ENCODE assay signal across 8 cellular contexts in genomic region chr5:154755361-154756202, GRCh38. TPM values are rescaled to one million over a fixed set of nuclear protein-coding genes. Genes with fewer than 3 reads are reported as not detected.
A peak's percentile ranks its signal among the peaks of the same experiment; 100 is the strongest.
DNase-seq lines count a peak whose midpoint lies in the region; ATAC-seq and TF ChIP-seq lines count a peak whose summit lies in the region.

LARP1 (plus strand) TSS chr5:154755377; CDS start chr5:154755758, 381 bp downstream.

- CTCF ChIA-PET in naive thymus-derived CD4-positive, alpha-beta T cell (lab: Charles Lee), result no interaction called here

- no peaks in the 10 kb centered on the region for H3K27me3 Mint-ChIP-seq in activated CD4-positive, alpha-beta T cell treated with anti-CD3 and anti-CD28 coated beads, Interleukin-2, amount 10 ng/mL, durations not matched to agents 24 days and 14 days
- H3K27me3 Mint-ChIP-seq in naive thymus-derived CD4-positive, alpha-beta T cell, result no peaks in the 10 kb centered on the region

- peaks cover 48% of the 10 kb centered on the region for H4K20me1 ChIP-seq in BLaER1

- peak within 1 kb of the TSS; percentile 100 for H3K4me3 ChIP-seq in BLaER1
- peak within 1 kb of the TSS; percentile 98 to 100 (median 99) for H3K4me3 ChIP-seq in esophagus muscularis mucosa
- H3K4me3 ChIP-seq in naive thymus-derived CD4-positive, alpha-beta T cell (ENCODE audit: low read length), result peak within 1 kb of the TSS; percentile 75

- H3K27ac ChIP-seq in BLaER1, result peak within 1 kb of the TSS; percentile 99
- H3K27ac ChIP-seq in esophagus muscularis mucosa (replicated peaks in 1 of 4), result peak within 1 kb of the TSS; percentile 98 to 100 (median 99)
- peak within 1 kb of the TSS; percentile 96 for H3K27ac ChIP-seq in naive thymus-derived CD4-positive, alpha-beta T cell (ENCODE audit: low read depth, low read length)

- intact Hi-C loops in activated CD4-positive, alpha-beta T cell treated with anti-CD3 and anti-CD28 coated beads, Interleukin-2, amount 10 ng/mL, durations not matched to agents 24 days and 14 days (cut with micrococcal nuclease), result loop anchor here (1.0 to 5.0 kb wide), 8 partner anchors 57 to 718 kb away; partner anchors contain the start of genes FAM114A2, GALNT10, GEMIN5 and MFAP3
- intact Hi-C loops in esophagus muscularis mucosa (cut with DNase I), result loop anchor here (5.0 kb wide), 3 partner anchors 42 to 102 kb away; partner anchors contain the start of gene CNOT8
- intact Hi-C loops in naive thymus-derived CD4-positive, alpha-beta T cell (cut with micrococcal nuclease), result loop anchor here (1.0 to 5.0 kb wide), 13 partner anchors 42 to 717 kb away; partner anchors contain the start of genes CNOT8 (in 2 of the 2), FAM114A2 (in 2 of the 2), GALNT10 (in 2 of the 2) and MFAP3 (in 2 of the 2)

- peaks cover 16% of the 10 kb centered on the region for H3K36me3 Mint-ChIP-seq in activated CD4-positive, alpha-beta T cell treated with anti-CD3 and anti-CD28 coated beads, Interleukin-2, amount 10 ng/mL, durations not matched to agents 24 days and 14 days (ENCODE audit: low read depth)
- H3K36me3 Mint-ChIP-seq in naive thymus-derived CD4-positive, alpha-beta T cell, result peaks cover 0 to 5% (median 3%) of the 10 kb centered on the region in 5 donors

- peak within 1 kb of the TSS; percentile 99 for H3K9ac ChIP-seq in BLaER1

- ATAC-seq in naive thymus-derived CD4-positive, alpha-beta T cell, result no peak

- peaks cover 43% of the 10 kb centered on the region for H3K4me1 ChIP-seq in BLaER1
- peaks cover 47 to 61% (median 58%) of the 10 kb centered on the region in 4 donors for H3K4me1 ChIP-seq in esophagus muscularis mucosa
- H3K4me1 ChIP-seq in naive thymus-derived CD4-positive, alpha-beta T cell (ENCODE audit: control insufficient read depth in 2 of 2, insufficient read depth in 2 of 2, low read length in 2 of 2), result peaks cover 37 to 39% of the 10 kb centered on the region in 2 donors

- H3K9me3 Mint-ChIP-seq in activated CD4-positive, alpha-beta T cell treated with anti-CD3 and anti-CD28 coated beads, Interleukin-2, amount 10 ng/mL, durations not matched to agents 24 days and 14 days, result no peaks in the 10 kb centered on the region
- no peaks in the 10 kb centered on the region for H3K9me3 Mint-ChIP-seq in naive thymus-derived CD4-positive, alpha-beta T cell

- peak within 1 kb of the TSS; percentile 93 for H3K4me2 ChIP-seq in BLaER1

- H3K4me1 Mint-ChIP-seq in activated CD4-positive, alpha-beta T cell treated with anti-CD3 and anti-CD28 coated beads, Interleukin-2, amount 10 ng/mL, durations not matched to agents 24 days and 14 days, result peaks cover 43% of the 10 kb centered on the region
- peaks cover 33 to 52% (median 42%) of the 10 kb centered on the region in 7 donors for H3K4me1 Mint-ChIP-seq in naive thymus-derived CD4-positive, alpha-beta T cell

- TF ChIP-seq CTCF in esophagus muscularis mucosa (IDR thresholded peaks at IDR 0.05), result no peak

- no peaks in the 10 kb centered on the region for H3K36me3 ChIP-seq in BLaER1
- no peaks in the 10 kb centered on the region for H3K36me3 ChIP-seq in esophagus muscularis mucosa
- H3K36me3 ChIP-seq in naive thymus-derived CD4-positive, alpha-beta T cell (ENCODE audit: control insufficient read depth in 2 of 3, insufficient read depth in 3 of 3, low read length in 3 of 3), result peaks cover 0 to 11% (median 0%) of the 10 kb centered on the region in 3 experiments

- H3K27me3 ChIP-seq in BLaER1 (no peaks in the 10 kb centered on the region), esophagus muscularis mucosa (no peaks in the 10 kb centered on the region)
- no peaks in the 10 kb centered on the region for H3K27me3 ChIP-seq in naive thymus-derived CD4-positive, alpha-beta T cell (ENCODE audit: control insufficient read depth in 2 of 2, insufficient read depth in 2 of 2, low read length in 2 of 2)

- POLR2A ChIA-PET in naive thymus-derived CD4-positive, alpha-beta T cell (lab: Charles Lee), result interaction anchor here (1.0 kb wide), 1 partner anchor 102 kb away, joined by 4 read pairs; no protein-coding TSS in a partner anchor

- no peak for TF ChIP-seq EP300 in esophagus muscularis mucosa (IDR thresholded peaks at IDR 0.05)

- TF ChIP-seq POLR2A in GM19099 (IDR thresholded peaks at IDR 0.05; ENCODE audit: extremely low read depth, insufficient read length, low read depth), result peak; percentile 32
- TF ChIP-seq POLR2A in esophagus muscularis mucosa (IDR thresholded peaks at IDR 0.05; ENCODE audit: low read depth), result peak; percentile 3

- H3K27ac Mint-ChIP-seq in activated CD4-positive, alpha-beta T cell treated with anti-CD3 and anti-CD28 coated beads, Interleukin-2, amount 10 ng/mL, durations not matched to agents 24 days and 14 days, result peak within 1 kb of the TSS; percentile 99
- peak within 1 kb of the TSS; percentile 92 to 99 (median 98) for H3K27ac Mint-ChIP-seq in naive thymus-derived CD4-positive, alpha-beta T cell

- WGBS in esophagus muscularis mucosa, result 0% methylated on average over 2 of the region's 99 CpGs

- peak within 1 kb of the TSS; percentile 96 for H3K4me3 Mint-ChIP-seq in activated CD4-positive, alpha-beta T cell treated with anti-CD3 and anti-CD28 coated beads, Interleukin-2, amount 10 ng/mL, durations not matched to agents 24 days and 14 days
- peak within 1 kb of the TSS; percentile 91 to 99 (median 96) for H3K4me3 Mint-ChIP-seq in naive thymus-derived CD4-positive, alpha-beta T cell

- no peaks in the 10 kb centered on the region for H3K9me3 ChIP-seq in BLaER1
- no peaks in the 10 kb centered on the region for H3K9me3 ChIP-seq in esophagus muscularis mucosa
- H3K9me3 ChIP-seq in naive thymus-derived CD4-positive, alpha-beta T cell (ENCODE audit: control insufficient read depth in 2 of 3, low read length in 3 of 3), result no peaks in the 10 kb centered on the region

- DNase-seq in HT-29 (ENCODE audit: low spot score) (peak; percentile 35), esophagus muscularis mucosa (ENCODE audit: extremely low spot score) (no peak), GDM1 (lab: John Stamatoyannopoulos, UW) (no peak), superior temporal gyrus (ENCODE audit: extremely low spot score) (no peak)
- DNase-seq in activated CD4-positive, alpha-beta T cell treated with anti-CD3 and anti-CD28 coated beads, Interleukin-2, amount 10 ng/mL, durations not matched to agents 24 days and 14 days, result peak; percentile 77
- DNase-seq in naive thymus-derived CD4-positive, alpha-beta T cell, result peak in 4 of 9 donors; percentile 17 to 44 (median 26)

RNA-seq across cellular contexts. Expression of gene LARP1, which starts in this region (rescaled TPM):
- 117 and 123 TPM in 2 replicates for total RNA-seq in HT-29 (2014; rRNA removed; shearing (Covaris generic))
- 331 and 348 TPM in 2 replicates for total RNA-seq in activated CD4-positive, alpha-beta T cell treated with anti-CD3 and anti-CD28 coated beads, Interleukin-2, amount 10 ng/mL, durations not matched to agents 24 days and 14 days
- 100 to 1,000 TPM in 2 of 4 donors, 10 to 100 TPM in 2; 79.7 to 128 (median 101) TPM for total RNA-seq in esophagus muscularis mucosa
- total RNA-seq in naive thymus-derived CD4-positive, alpha-beta T cell, result 100 to 1,000 TPM; 127 to 217 (median 176) TPM
- polyA plus RNA-seq in naive thymus-derived CD4-positive, alpha-beta T cell, result 10 to 100 TPM; 12.2 to 28.0 TPM

Comparison
In these comparisons a context has a peak if more than half of its experiments do, and no peak if none do; other contexts are left out.
1. DNase-seq: peak in HT-29 (single experiment) and activated CD4-positive, alpha-beta T cell treated with anti-CD3 and anti-CD28 coated beads, Interleukin-2, amount 10 ng/mL, durations not matched to agents 24 days and 14 days (single experiment); none in esophagus muscularis mucosa (single experiment), GDM1 (single experiment) and superior temporal gyrus (single experiment).
2. Peak in every context shown above with its lines, with median percentiles within 50 percentile points of each other: H3K27ac ChIP-seq and H3K4me3 ChIP-seq.